ENCODE assay signal across 31 cellular contexts in genomic region chr10:132270721-132271457, GRCh38.
"Had no signal": no experiment of that assay in that cellular context is flagged by ENCODE, and none has a peak within 500 bp of the region (broad histone marks: within the 10 kb centered on the region; RNA-seq: fewer than 3 reads in every experiment).

No MANE protein-coding gene starts in this region.

- H3K27ac ChIP-seq: epithelial cell of prostate, gastrocnemius medialis, hepatocyte, left ventricle myocardium inferior, psoas muscle, stomach, thyroid gland had no signal

- FAIRE-seq: colon, islet of Langerhans had no signal

- H3K9me3 ChIP-seq: gastrocnemius medialis, left ventricle myocardium inferior, mucosa of descending colon, psoas muscle, stomach, thyroid gland had no signal

- H3K27ac Mint-ChIP-seq: memory B cell; mesothelial cell of epicardium; naive B cell; natural killer cell treated with Interleukin-12 subunit alpha and Interleukin-12 subunit beta and Interleukin-15 and Interleukin-18, amount 100 ng/mL, for 72 hours; stimulated activated effector memory CD8-positive, alpha-beta T cell treated with anti-CD3 and anti-CD28 coated beads, Interleukin-12 subunit alpha, Interleukin-12 subunit beta, amount 100 ng/mL, for 72 hours had no signal

- H3K4me2 ChIP-seq: hepatocyte, smooth muscle cell had no signal

- H3K4me3 Mint-ChIP-seq: memory B cell; mesothelial cell of epicardium; naive B cell; natural killer cell treated with Interleukin-12 subunit alpha and Interleukin-12 subunit beta and Interleukin-15 and Interleukin-18, amount 100 ng/mL, for 72 hours; neural crest cell; stimulated activated effector memory CD8-positive, alpha-beta T cell treated with anti-CD3 and anti-CD28 coated beads, Interleukin-12 subunit alpha, Interleukin-12 subunit beta, amount 100 ng/mL, for 72 hours had no signal

- H3K27me3 ChIP-seq: dorsolateral prefrontal cortex, gastrocnemius medialis, hepatocyte, thyroid gland had no signal

- H2AFZ ChIP-seq: hepatocyte had no signal

- ATAC-seq: esophagus mucosa; gastrocnemius medialis; left colon; mucosa of descending colon; natural killer cell treated with Interleukin-12 subunit alpha and Interleukin-12 subunit beta and Interleukin-15 and Interleukin-18, amount 100 ng/mL, for 72 hours; psoas muscle; stimulated activated effector memory CD8-positive, alpha-beta T cell treated with anti-CD3 and anti-CD28 coated beads, Interleukin-12 subunit alpha, Interleukin-12 subunit beta, amount 100 ng/mL, for 72 hours had no signal

- H3K36me3 ChIP-seq: gastrocnemius medialis, left ventricle myocardium inferior, stomach, thyroid gland had no signal

- DNase-seq: caudate nucleus; cerebellar nuclear complex; effector CD4-positive, alpha-beta T cell; foreskin fibroblast; gastrocnemius medialis; head of caudate nucleus; kidney glomerular epithelial cell; left colon; left ventricle myocardium inferior; naive B cell; stimulated activated CD4-positive, alpha-beta T cell treated with anti-CD3 and anti-CD28 coated beads, Interleukin-2, amount 100 ng/mL, for 24 hours; stimulated activated CD4-positive, alpha-beta T cell treated with anti-CD3 and anti-CD28 coated beads, Interleukin-4, amount 100 ng/mL, for 24 hours; stimulated activated naive CD4-positive, alpha-beta T cell treated with Interleukin-2 at 50 U/mL for 16 hours; stomach; thyroid gland; trophoblast cell had no signal

- H3K9me3 Mint-ChIP-seq: mesothelial cell of epicardium; natural killer cell treated with Interleukin-12 subunit alpha and Interleukin-12 subunit beta and Interleukin-15 and Interleukin-18, amount 100 ng/mL, for 72 hours; neural crest cell; stimulated activated effector memory CD8-positive, alpha-beta T cell treated with anti-CD3 and anti-CD28 coated beads, Interleukin-12 subunit alpha, Interleukin-12 subunit beta, amount 100 ng/mL, for 72 hours had no signal

- H3K27me3 Mint-ChIP-seq: naive B cell; natural killer cell treated with Interleukin-12 subunit alpha and Interleukin-12 subunit beta and Interleukin-15 and Interleukin-18, amount 100 ng/mL, for 72 hours had no signal

- H3K36me3 Mint-ChIP-seq: mesothelial cell of epicardium; natural killer cell treated with Interleukin-12 subunit alpha and Interleukin-12 subunit beta and Interleukin-15 and Interleukin-18, amount 100 ng/mL, for 72 hours; stimulated activated effector memory CD8-positive, alpha-beta T cell treated with anti-CD3 and anti-CD28 coated beads, Interleukin-12 subunit alpha, Interleukin-12 subunit beta, amount 100 ng/mL, for 72 hours had no signal

- H3K4me1 ChIP-seq: gastrocnemius medialis, left ventricle myocardium inferior, psoas muscle, thyroid gland had no signal

- H3K79me2 ChIP-seq: hepatocyte had no signal

- H3K4me3 ChIP-seq: dorsolateral prefrontal cortex, gastrocnemius medialis, hepatocyte, left ventricle myocardium inferior, lung, mucosa of descending colon, psoas muscle, smooth muscle cell, stomach, thyroid gland had no signal
